Comparison of ENCODE assay signal across 17 cellular contexts in genomic region chr15:62603757-62604156, GRCh38.
DNase-seq lines count a peak whose midpoint lies in the region; ATAC-seq and TF ChIP-seq lines count a peak whose summit lies in the region.
"Had no signal": no experiment of that assay in that cellular context is flagged by ENCODE, and none has a peak within 500 bp of the region (broad histone marks: within the 10 kb centered on the region; RNA-seq: fewer than 3 reads in every experiment).

No MANE protein-coding gene starts in this region.

- H3K9me3 ChIP-seq in right lobe of liver (no peaks in the 10 kb centered on the region), upper lobe of left lung (no peaks in the 10 kb centered on the region)

- no peak for TF ChIP-seq CTCF in epithelial cell of esophagus (IDR thresholded peaks at IDR 0.05; ENCODE audit: insufficient read depth, low read depth, low read length, missing control alignments)
- no peak for TF ChIP-seq CTCF in right lobe of liver (IDR thresholded peaks at IDR 0.05)
- no peak for TF ChIP-seq CTCF in upper lobe of left lung (IDR thresholded peaks at IDR 0.05)

- WGBS in right lobe of liver (ENCODE audit: insufficient coverage, low coverage, low lambda C conversion rate, missing lambda C conversion rate), result 17% methylated on average over 1 of the region's 1 CpG
- 81 to 84% methylated on average over 1 of the region's 1 CpG for WGBS in upper lobe of left lung, 2 donors

- H3K36me3 ChIP-seq in right lobe of liver (no peaks in the 10 kb centered on the region), upper lobe of left lung (no peaks in the 10 kb centered on the region)

- peak; percentile 90 to 98 (median 96) for ATAC-seq in right lobe of liver
- no peak for ATAC-seq in upper lobe of left lung (ENCODE audit: low FRiP score in 2 of 2)
- ATAC-seq: Panc1 had no signal

- TF ChIP-seq POLR2A in right lobe of liver (IDR thresholded peaks at IDR 0.05) (no peak), upper lobe of left lung (IDR thresholded peaks at IDR 0.05) (no peak)

- intact Hi-C loops in right lobe of liver (cut with DNase I), result no loop called here

- peaks cover 0 to 12% (median 2%) of the 10 kb centered on the region in 4 donors for H3K4me1 ChIP-seq in right lobe of liver
- H3K4me1 ChIP-seq in upper lobe of left lung, result no peaks in the 10 kb centered on the region
- H3K4me1 ChIP-seq: parathyroid adenoma had no signal

- H3K27me3 ChIP-seq in right lobe of liver (no peaks in the 10 kb centered on the region), upper lobe of left lung (no peaks in the 10 kb centered on the region)

- H3K4me3 ChIP-seq in epithelial cell of esophagus (ENCODE audit: low read length) (no peak overlapping the region), right lobe of liver (no peak overlapping the region), upper lobe of left lung (no peak overlapping the region)

- DNase-seq in AG08396 (ENCODE audit: low spot score) (peak; percentile 16), LoVo (ENCODE audit: low spot score) (peak; percentile 86), epithelial cell of esophagus (ENCODE audit: low read depth) (peak; percentile 92), right lobe of liver (peak in 1 of 3 donors; percentile 51), COR-L47 (lab: John Stamatoyannopoulos, UW) (no peak), upper lobe of left lung (no peak), NCI-H69 (lab: John Stamatoyannopoulos, UW) (no peak), NCI-H1105 treated with DMSO at 0.1 percent for 48 hours (lab: John Stamatoyannopoulos, UW) (no peak)
- DNase-seq: activated CD4-positive, alpha-beta T cell treated with anti-CD3 and anti-CD28 coated beads, Interleukin-2, amount 50 U/mL, for 1 hour; DND-41; endodermal cell; NCI-H1048; NCI-H345; stimulated activated CD4-positive, alpha-beta T cell treated with anti-CD3 and anti-CD28 coated beads, Interleukin-2, amount 100 ng/mL, for 24 hours had no signal

- no peak overlapping the region for H3K27ac ChIP-seq in right lobe of liver
- H3K27ac ChIP-seq in upper lobe of left lung, result no peak overlapping the region
- H3K27ac ChIP-seq: HL-60, parathyroid adenoma had no signal

- TF ChIP-seq EP300 in upper lobe of left lung (IDR thresholded peaks at IDR 0.05), result no peak

Comparison
In these comparisons a context has a peak if more than half of its experiments do, and no peak if none do; other contexts are left out.
1. DNase-seq: peak in AG08396 (single experiment), LoVo (single experiment) and epithelial cell of esophagus (single experiment); none in COR-L47 (single experiment), upper lobe of left lung (0 of 2), NCI-H69 (single experiment) and NCI-H1105 treated with DMSO at 0.1 percent for 48 hours (single experiment).
2. ATAC-seq: peak in right lobe of liver (4 of 4); none in upper lobe of left lung (0 of 2).